Comparison of ENCODE assay signal across 8 cellular contexts in the genomic region with DNA sequence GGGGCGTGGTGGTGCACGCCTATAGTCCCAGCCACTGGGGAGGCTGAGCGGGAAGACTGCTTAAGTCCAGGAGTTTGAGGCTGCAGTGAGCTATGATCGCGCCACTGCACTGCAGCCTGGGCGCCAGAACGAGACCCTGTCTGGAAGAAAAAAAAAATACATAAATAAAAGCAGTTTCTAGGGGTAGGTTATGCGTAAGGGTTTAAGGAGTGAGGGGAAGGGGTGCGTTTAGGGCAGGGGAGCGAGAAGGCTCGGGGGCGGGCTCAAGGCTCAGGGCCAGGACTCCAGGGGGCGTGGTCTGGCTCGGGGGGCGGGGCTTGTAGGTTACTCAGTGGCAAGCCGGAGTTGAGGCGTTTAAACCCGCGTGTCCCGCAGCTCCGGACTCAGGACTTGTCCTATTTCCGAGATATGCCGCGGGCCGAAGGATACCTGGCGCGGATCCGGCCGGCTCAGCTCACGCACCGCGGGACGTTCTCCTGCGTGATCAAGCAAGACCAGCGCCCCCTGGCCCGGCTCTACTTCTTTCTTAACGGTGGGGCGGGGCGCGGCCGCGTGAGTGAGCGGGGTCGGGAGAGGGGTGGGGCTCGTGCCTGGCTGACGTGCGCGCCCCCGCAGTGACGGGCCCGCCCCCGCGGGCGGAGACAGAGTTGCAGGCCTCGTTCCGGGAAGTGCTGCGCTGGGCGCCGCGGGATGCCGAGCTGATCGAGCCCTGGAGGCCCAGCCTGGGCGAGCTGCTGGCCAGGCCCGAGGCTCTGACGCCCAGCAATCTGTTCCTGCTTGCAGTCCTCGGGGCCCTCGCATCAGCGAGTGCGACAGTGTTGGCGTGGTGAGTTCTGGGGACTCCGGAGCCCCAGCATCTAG. TPM values are rescaled to one million over a fixed set of nuclear protein-coding genes. Genes with fewer than 3 reads are reported as not detected.
DNase-seq lines count a peak whose midpoint lies in the region; ATAC-seq and TF ChIP-seq lines count a peak whose summit lies in the region.

No MANE protein-coding gene starts in this region.

- peaks cover 27% of the 10 kb centered on the region for H3K4me1 ChIP-seq in CD8-positive, alpha-beta memory T cell (ENCODE audit: insufficient read depth, low read length)

- peaks cover 6% of the 10 kb centered on the region for H3K36me3 ChIP-seq in CD8-positive, alpha-beta memory T cell (ENCODE audit: insufficient read depth, low read length)

- ATAC-seq in GM19463 (IDR thresholded peaks at IDR 0.05; ENCODE audit: unreplicated experiment), result peak; percentile 86
- peak; percentile 95 for ATAC-seq in activated T-helper 17 cell treated with anti-CD3 and anti-CD28 coated beads, Interleukin-2, amount 50 U/mL, for 72 hours (replicated peaks)
- peak; percentile 98 for ATAC-seq in natural killer cell treated with Interleukin-12 subunit alpha and Interleukin-12 subunit beta and Interleukin-15 and Interleukin-18, amount 100 ng/mL, for 72 hours

- DNase-seq in CD8-positive, alpha-beta memory T cell, result peak; percentile 93 to 98 (median 95)
- DNase-seq in HT-29 (ENCODE audit: low spot score) (peak; percentile 96), RKO (ENCODE audit: low spot score) (peak; percentile 90), fibroblast of mammary gland (ENCODE audit: low read depth) (peak; percentile 88)
- DNase-seq in natural killer cell treated with Interleukin-12 subunit alpha and Interleukin-12 subunit beta and Interleukin-15 and Interleukin-18, amount 100 ng/mL, for 72 hours (ENCODE audit: low spot score), result peak; percentile 98
- DNase-seq in stimulated activated naive CD4-positive, alpha-beta T cell (lab: John Stamatoyannopoulos, UW), result peak; percentile 93 to 100 (median 96)

- H3K27me3 Mint-ChIP-seq in CD8-positive, alpha-beta memory T cell, result no peaks in the 10 kb centered on the region
- H3K27me3 Mint-ChIP-seq in activated T-helper 17 cell treated with anti-CD3 and anti-CD28 coated beads, Interleukin-2, amount 50 U/mL, for 72 hours, result no peaks in the 10 kb centered on the region
- peaks cover 10% of the 10 kb centered on the region in 2 donors for H3K27me3 Mint-ChIP-seq in natural killer cell treated with Interleukin-12 subunit alpha and Interleukin-12 subunit beta and Interleukin-15 and Interleukin-18, amount 100 ng/mL, for 72 hours

- no peaks in the 10 kb centered on the region for H3K27me3 ChIP-seq in CD8-positive, alpha-beta memory T cell (ENCODE audit: insufficient read depth, low read length, poor library complexity, severe bottlenecking)

- peaks cover 0 to 3% (median 0%) of the 10 kb centered on the region in 5 donors for H3K9me3 Mint-ChIP-seq in CD8-positive, alpha-beta memory T cell
- H3K9me3 Mint-ChIP-seq in activated T-helper 17 cell treated with anti-CD3 and anti-CD28 coated beads, Interleukin-2, amount 50 U/mL, for 72 hours, result no peaks in the 10 kb centered on the region
- H3K9me3 Mint-ChIP-seq in natural killer cell treated with Interleukin-12 subunit alpha and Interleukin-12 subunit beta and Interleukin-15 and Interleukin-18, amount 100 ng/mL, for 72 hours, result no peaks in the 10 kb centered on the region

- POLR2A ChIA-PET in CD8-positive, alpha-beta memory T cell (lab: Charles Lee), result interaction anchor here (0.6 kb wide), 1 partner anchor 15 kb away, joined by 3 read pairs; no protein-coding TSS in a partner anchor

- peak overlapping the region; percentile 81 to 95 (median 90) for H3K27ac Mint-ChIP-seq in CD8-positive, alpha-beta memory T cell
- H3K27ac Mint-ChIP-seq in activated T-helper 17 cell treated with anti-CD3 and anti-CD28 coated beads, Interleukin-2, amount 50 U/mL, for 72 hours, result peak overlapping the region; percentile 96
- peak overlapping the region; percentile 95 for H3K27ac Mint-ChIP-seq in natural killer cell treated with Interleukin-12 subunit alpha and Interleukin-12 subunit beta and Interleukin-15 and Interleukin-18, amount 100 ng/mL, for 72 hours

- CTCF ChIA-PET in CD8-positive, alpha-beta memory T cell (lab: Charles Lee), result interaction anchor here (1.4 kb wide), 1 partner anchor 73 kb away, joined by 3 read pairs; no protein-coding TSS in a partner anchor

- peaks cover 27 to 38% (median 35%) of the 10 kb centered on the region in 3 donors for H3K4me1 Mint-ChIP-seq in CD8-positive, alpha-beta memory T cell
- H3K4me1 Mint-ChIP-seq in activated T-helper 17 cell treated with anti-CD3 and anti-CD28 coated beads, Interleukin-2, amount 50 U/mL, for 72 hours, result peaks cover 32% of the 10 kb centered on the region
- H3K4me1 Mint-ChIP-seq in natural killer cell treated with Interleukin-12 subunit alpha and Interleukin-12 subunit beta and Interleukin-15 and Interleukin-18, amount 100 ng/mL, for 72 hours (ENCODE audit: low read depth in 2 of 2), result peaks cover 26 to 38% of the 10 kb centered on the region in 2 donors

- H3K9me3 ChIP-seq in CD8-positive, alpha-beta memory T cell (ENCODE audit: low read length), result no peaks in the 10 kb centered on the region

- peak overlapping the region; percentile 87 to 91 (median 89) for H3K4me3 Mint-ChIP-seq in CD8-positive, alpha-beta memory T cell
- H3K4me3 Mint-ChIP-seq in activated T-helper 17 cell treated with anti-CD3 and anti-CD28 coated beads, Interleukin-2, amount 50 U/mL, for 72 hours, result peak overlapping the region; percentile 88
- peak overlapping the region; percentile 90 for H3K4me3 Mint-ChIP-seq in natural killer cell treated with Interleukin-12 subunit alpha and Interleukin-12 subunit beta and Interleukin-15 and Interleukin-18, amount 100 ng/mL, for 72 hours

- peaks cover 5 to 25% (median 9%) of the 10 kb centered on the region in 3 donors for H3K36me3 Mint-ChIP-seq in CD8-positive, alpha-beta memory T cell
- peaks cover 37% of the 10 kb centered on the region for H3K36me3 Mint-ChIP-seq in activated T-helper 17 cell treated with anti-CD3 and anti-CD28 coated beads, Interleukin-2, amount 50 U/mL, for 72 hours (ENCODE audit: low read depth)
- H3K36me3 Mint-ChIP-seq in natural killer cell treated with Interleukin-12 subunit alpha and Interleukin-12 subunit beta and Interleukin-15 and Interleukin-18, amount 100 ng/mL, for 72 hours, result peaks cover 13% of the 10 kb centered on the region

- TF ChIP-seq CTCF in fibroblast of mammary gland (conservative IDR thresholded peaks at IDR 0.05; ENCODE audit: control insufficient read depth, insufficient read depth, low read depth, low read length), result no peak

- peak overlapping the region; percentile 91 for H3K27ac ChIP-seq in CD8-positive, alpha-beta memory T cell (ENCODE audit: low read depth, low read length)

- peak overlapping the region; percentile 89 for H3K4me3 ChIP-seq in CD8-positive, alpha-beta memory T cell (ENCODE audit: low read length)
- peak overlapping the region; percentile 78 for H3K4me3 ChIP-seq in fibroblast of mammary gland (ENCODE audit: control insufficient read depth, low read depth, low read length)

RNA-seq across cellular contexts. Expression of a gene that starts 10.8 kb away (rescaled TPM):
- total RNA-seq in CD8-positive, alpha-beta memory T cell, result 1 to 10 TPM; 3.1 to 3.3 TPM
- polyA plus RNA-seq in CD8-positive, alpha-beta memory T cell, result 2.2 TPM
- 13.6 and 17.8 TPM in 2 replicates for total RNA-seq in HT-29 (2014; rRNA removed; shearing (Covaris generic))
- total RNA-seq in activated T-helper 17 cell treated with anti-CD3 and anti-CD28 coated beads, Interleukin-2, amount 50 U/mL, for 72 hours, result 10 to 100 TPM in 1 of 2 donors, 1 to 10 TPM in 1; 3.2 to 18.3 TPM
- total RNA-seq in natural killer cell treated with Interleukin-12 subunit alpha and Interleukin-12 subunit beta and Interleukin-15 and Interleukin-18, amount 100 ng/mL, for 72 hours, result 1 to 10 TPM; 2.7 to 3.0 TPM

RNA-seq across cellular contexts. Expression of a gene that starts 19.9 kb away (rescaled TPM):
- not detected for total RNA-seq in CD8-positive, alpha-beta memory T cell
- polyA plus RNA-seq in CD8-positive, alpha-beta memory T cell, result not detected
- total RNA-seq in HT-29 (2014; rRNA removed; shearing (Covaris generic)), result 0.05 TPM in 1 of 2 replicates, not detected in the other
- not detected for total RNA-seq in activated T-helper 17 cell treated with anti-CD3 and anti-CD28 coated beads, Interleukin-2, amount 50 U/mL, for 72 hours
- total RNA-seq in natural killer cell treated with Interleukin-12 subunit alpha and Interleukin-12 subunit beta and Interleukin-15 and Interleukin-18, amount 100 ng/mL, for 72 hours, result not detected

RNA-seq across cellular contexts. Expression of a gene that starts 47.8 kb away (rescaled TPM):
- total RNA-seq in CD8-positive, alpha-beta memory T cell, result not detected
- polyA plus RNA-seq in CD8-positive, alpha-beta memory T cell, result not detected
- total RNA-seq in HT-29 (2014; rRNA removed; shearing (Covaris generic)), result not detected in 2 replicates
- total RNA-seq in activated T-helper 17 cell treated with anti-CD3 and anti-CD28 coated beads, Interleukin-2, amount 50 U/mL, for 72 hours, result not detected
- total RNA-seq in natural killer cell treated with Interleukin-12 subunit alpha and Interleukin-12 subunit beta and Interleukin-15 and Interleukin-18, amount 100 ng/mL, for 72 hours, result under 1 TPM in 1 of 2 donors, not detected in 1; 0.69 TPM

RNA-seq across cellular contexts. Expression of a gene that starts 57.1 kb away (rescaled TPM):
- total RNA-seq in CD8-positive, alpha-beta memory T cell, result not detected
- not detected for polyA plus RNA-seq in CD8-positive, alpha-beta memory T cell
- total RNA-seq in HT-29 (2014; rRNA removed; shearing (Covaris generic)), result not detected in 2 replicates
- not detected for total RNA-seq in activated T-helper 17 cell treated with anti-CD3 and anti-CD28 coated beads, Interleukin-2, amount 50 U/mL, for 72 hours
- under 1 TPM; 0.31 to 0.56 TPM for total RNA-seq in natural killer cell treated with Interleukin-12 subunit alpha and Interleukin-12 subunit beta and Interleukin-15 and Interleukin-18, amount 100 ng/mL, for 72 hours

RNA-seq across cellular contexts. Expression of a gene that starts 57.3 kb away (rescaled TPM):
- total RNA-seq in CD8-positive, alpha-beta memory T cell, result under 1 TPM; 0.33 to 0.35 TPM
- not detected for polyA plus RNA-seq in CD8-positive, alpha-beta memory T cell
- total RNA-seq in HT-29 (2014; rRNA removed; shearing (Covaris generic)), result not detected in 2 replicates
- not detected for total RNA-seq in activated T-helper 17 cell treated with anti-CD3 and anti-CD28 coated beads, Interleukin-2, amount 50 U/mL, for 72 hours
- not detected for total RNA-seq in natural killer cell treated with Interleukin-12 subunit alpha and Interleukin-12 subunit beta and Interleukin-15 and Interleukin-18, amount 100 ng/mL, for 72 hours

Comparison
In these comparisons a context has a peak if more than half of its experiments do, and no peak if none do; other contexts are left out.
1. Peak in every context shown above with its lines: DNase-seq, ATAC-seq, H3K4me3 ChIP-seq and H3K27ac ChIP-seq.